ENCODE assay signal across 16 cellular contexts in genomic region chr17:83014297-83014696, GRCh38.
DNase-seq lines count a peak whose midpoint lies in the region; ATAC-seq and TF ChIP-seq lines count a peak whose summit lies in the region.
"Had no signal": no experiment of that assay in that cellular context is flagged by ENCODE, and none has a peak within 500 bp of the region (broad histone marks: within the 10 kb centered on the region; RNA-seq: fewer than 3 reads in every experiment).

No MANE protein-coding gene starts in this region.

- H3K4me3 ChIP-seq in HEK293 (ENCODE audit: low read depth, low read length): no peak overlapping the region
- H3K4me3 ChIP-seq in osteoblast (ENCODE audit: insufficient read depth, low read length): no peak overlapping the region

- no peak for ATAC-seq in HG03108 (IDR thresholded peaks at IDR 0.05; ENCODE audit: unreplicated experiment)
- ATAC-seq: Panc1 had no signal

- H3K36me3 ChIP-seq in HEK293 (ENCODE audit: control insufficient read depth in 2 of 2, insufficient read depth in 1 of 2, low read length in 2 of 2): peaks cover 0 to 2% of the 10 kb centered on the region in 2 experiments; a peak in 1 of 3 replicates
- H3K36me3 ChIP-seq in osteoblast (ENCODE audit: insufficient read depth, low read length): peaks cover 3% of the 10 kb centered on the region

- no peaks in the 10 kb centered on the region for H3K79me2 ChIP-seq in osteoblast (ENCODE audit: insufficient read depth, low read length)

- no peak overlapping the region for H2AFZ ChIP-seq in osteoblast (ENCODE audit: low read length)

- H3K9me3 ChIP-seq in HEK293 (ENCODE audit: control insufficient read depth, insufficient read depth, low read depth, low read length): no peaks in the 10 kb centered on the region
- no peaks in the 10 kb centered on the region for H3K9me3 ChIP-seq in osteoblast (ENCODE audit: low read depth, low read length)

- no peak overlapping the region for H3K4me2 ChIP-seq in osteoblast (ENCODE audit: insufficient read depth, low read length)
- H3K4me2 ChIP-seq: KMS-11 had no signal

- DNase-seq in DMS79 treated with DMSO at 0.1 percent for 48 hours (lab: John Stamatoyannopoulos, UW) (peak; percentile 34), DMS79 (lab: John Stamatoyannopoulos, UW) (no peak), SHP77 treated with DMSO at 0.1 percent for 48 hours (lab: John Stamatoyannopoulos, UW) (peak; percentile 4), islet precursor cell (peak; percentile 43), osteoblast (ENCODE audit: insufficient read length, low spot score, missing footprints) (no peak), NCI-H446 (lab: John Stamatoyannopoulos, UW) (no peak)
- DNase-seq: 8988T; CD8-positive, alpha-beta memory T cell; EL; NCI-H1048; NCI-H2107; NCI-H345 had no signal

- no peaks in the 10 kb centered on the region for H3K27me3 ChIP-seq in osteoblast (ENCODE audit: insufficient read depth, low read length)

- POLR2A ChIA-PET in HEK293 (lab: Yijun Ruan, JAX): no interaction called here

- no peaks in the 10 kb centered on the region for H4K20me1 ChIP-seq in osteoblast (ENCODE audit: insufficient read depth, low read length)

- no peak for TF ChIP-seq CTCF in HEK293 (tag by site-specific recombination; IDR thresholded peaks at IDR 0.05)
- TF ChIP-seq CTCF in osteoblast (IDR thresholded peaks at IDR 0.05; ENCODE audit: extremely low read depth, low read depth, low read length): no peak

- CTCF ChIA-PET in HEK293 (lab: Yijun Ruan, JAX): no interaction called here

- H3K27ac ChIP-seq in HEK293 (ENCODE audit: extremely low read depth, low read depth, low read length) (no peak overlapping the region), osteoblast (ENCODE audit: low read depth, low read length) (no peak overlapping the region)
- H3K27ac ChIP-seq: KMS-11 had no signal

- peaks cover 5% of the 10 kb centered on the region for H3K4me1 ChIP-seq in HEK293 (ENCODE audit: control insufficient read depth, insufficient read depth, low read length)
- H3K4me1 ChIP-seq in osteoblast (ENCODE audit: insufficient read depth, low read length): peaks cover 15% of the 10 kb centered on the region

TF ChIP-seq in HEK293, 187 proteins besides CTCF, POLR2A, EP300 and RAD21 (continues in another document):
- TF ChIP-seq KLF10 (tag by site-specific recombination; IDR thresholded peaks at IDR 0.05) (no peak), ZNF350 (tag by site-specific recombination; IDR thresholded peaks at IDR 0.05) (no peak), ZNF600 (tag by site-specific recombination; IDR thresholded peaks at IDR 0.05) (peak; percentile 75), ZNF629 (tag by site-specific recombination; IDR thresholded peaks at IDR 0.05) (peak; percentile 90), ZIC2 (tag by site-specific recombination; IDR thresholded peaks at IDR 0.05) (peak; percentile 21), ZFP41 (tag by site-specific recombination; IDR thresholded peaks at IDR 0.05; ENCODE audit: borderline replicate concordance) (no peak), ZXDB (tag by site-specific recombination; IDR thresholded peaks at IDR 0.05) (no peak), ATF2 (tag by site-specific recombination; IDR thresholded peaks at IDR 0.05; ENCODE audit: low read depth) (peak; percentile 97), ZNF184 (tag by site-specific recombination; IDR thresholded peaks at IDR 0.05) (peak; percentile 65; the same call in 1 of the 2 replicates), ZNF366 (tag by site-specific recombination; conservative IDR thresholded peaks at IDR 0.05) (peak; percentile 59; the same call in 1 of the 2 replicates), ZNF132 (tag by site-specific recombination; IDR thresholded peaks at IDR 0.05; ENCODE audit: borderline replicate concordance) (no peak), INSM2 (tag by site-specific recombination; IDR thresholded peaks at IDR 0.05) (0 out of 2 replicates have a peak, but pooled peaks have one; percentile 50), ZBTB8A (tag by site-specific recombination; IDR thresholded peaks at IDR 0.05) (no peak; the same call in 1 of the 2 replicates), SP7 (tag by site-specific recombination; IDR thresholded peaks at IDR 0.05) (peak; percentile 67), PRDM6 (tag by site-specific recombination; IDR thresholded peaks at IDR 0.05) (peak; percentile 58; the same call in 1 of the 2 replicates), ZNF433 (tag by site-specific recombination; IDR thresholded peaks at IDR 0.05; ENCODE audit: low read depth) (no peak), ZFP69B (tag by site-specific recombination; IDR thresholded peaks at IDR 0.05) (peak; percentile 55; the same call in 1 of the 2 replicates)
- TF ChIP-seq, protein P1, sequence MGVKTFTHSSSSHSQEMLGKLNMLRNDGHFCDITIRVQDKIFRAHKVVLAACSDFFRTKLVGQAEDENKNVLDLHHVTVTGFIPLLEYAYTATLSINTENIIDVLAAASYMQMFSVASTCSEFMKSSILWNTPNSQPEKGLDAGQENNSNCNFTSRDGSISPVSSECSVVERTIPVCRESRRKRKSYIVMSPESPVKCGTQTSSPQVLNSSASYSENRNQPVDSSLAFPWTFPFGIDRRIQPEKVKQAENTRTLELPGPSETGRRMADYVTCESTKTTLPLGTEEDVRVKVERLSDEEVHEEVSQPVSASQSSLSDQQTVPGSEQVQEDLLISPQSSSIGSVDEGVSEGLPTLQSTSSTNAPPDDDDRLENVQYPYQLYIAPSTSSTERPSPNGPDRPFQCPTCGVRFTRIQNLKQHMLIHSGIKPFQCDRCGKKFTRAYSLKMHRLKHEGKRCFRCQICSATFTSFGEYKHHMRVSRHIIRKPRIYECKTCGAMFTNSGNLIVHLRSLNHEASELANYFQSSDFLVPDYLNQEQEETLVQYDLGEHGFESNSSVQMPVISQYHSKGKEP (tag by site-specific recombination; IDR thresholded peaks at IDR 0.05): peak; percentile 97
- TF ChIP-seq, protein P2, sequence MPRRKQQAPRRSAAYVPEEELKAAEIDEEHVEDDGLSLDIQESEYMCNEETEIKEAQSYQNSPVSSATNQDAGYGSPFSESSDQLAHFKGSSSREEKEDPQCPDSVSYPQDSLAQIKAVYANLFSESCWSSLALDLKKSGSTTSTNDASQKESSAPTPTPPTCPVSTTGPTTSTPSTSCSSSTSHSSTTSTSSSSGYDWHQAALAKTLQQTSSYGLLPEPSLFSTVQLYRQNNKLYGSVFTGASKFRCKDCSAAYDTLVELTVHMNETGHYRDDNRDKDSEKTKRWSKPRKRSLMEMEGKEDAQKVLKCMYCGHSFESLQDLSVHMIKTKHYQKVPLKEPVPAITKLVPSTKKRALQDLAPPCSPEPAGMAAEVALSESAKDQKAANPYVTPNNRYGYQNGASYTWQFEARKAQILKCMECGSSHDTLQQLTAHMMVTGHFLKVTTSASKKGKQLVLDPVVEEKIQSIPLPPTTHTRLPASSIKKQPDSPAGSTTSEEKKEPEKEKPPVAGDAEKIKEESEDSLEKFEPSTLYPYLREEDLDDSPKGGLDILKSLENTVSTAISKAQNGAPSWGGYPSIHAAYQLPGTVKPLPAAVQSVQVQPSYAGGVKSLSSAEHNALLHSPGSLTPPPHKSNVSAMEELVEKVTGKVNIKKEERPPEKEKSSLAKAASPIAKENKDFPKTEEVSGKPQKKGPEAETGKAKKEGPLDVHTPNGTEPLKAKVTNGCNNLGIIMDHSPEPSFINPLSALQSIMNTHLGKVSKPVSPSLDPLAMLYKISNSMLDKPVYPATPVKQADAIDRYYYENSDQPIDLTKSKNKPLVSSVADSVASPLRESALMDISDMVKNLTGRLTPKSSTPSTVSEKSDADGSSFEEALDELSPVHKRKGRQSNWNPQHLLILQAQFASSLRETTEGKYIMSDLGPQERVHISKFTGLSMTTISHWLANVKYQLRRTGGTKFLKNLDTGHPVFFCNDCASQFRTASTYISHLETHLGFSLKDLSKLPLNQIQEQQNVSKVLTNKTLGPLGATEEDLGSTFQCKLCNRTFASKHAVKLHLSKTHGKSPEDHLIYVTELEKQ (tag by site-specific recombination; IDR thresholded peaks at IDR 0.05; ENCODE audit: borderline replicate concordance): 0 out of 2 replicates have a peak, but pooled peaks have one; percentile 37

Comparison
In these comparisons a context has a peak if more than half of its experiments do, and no peak if none do; other contexts are left out.
1. DNase-seq: peak in DMS79 treated with DMSO at 0.1 percent for 48 hours (single experiment), SHP77 treated with DMSO at 0.1 percent for 48 hours (single experiment) and islet precursor cell (single experiment); none in DMS79 (single experiment), osteoblast (single experiment) and NCI-H446 (0 of 2).